1 cellular context compared by ENCODE assay signal in the genomic region with DNA sequence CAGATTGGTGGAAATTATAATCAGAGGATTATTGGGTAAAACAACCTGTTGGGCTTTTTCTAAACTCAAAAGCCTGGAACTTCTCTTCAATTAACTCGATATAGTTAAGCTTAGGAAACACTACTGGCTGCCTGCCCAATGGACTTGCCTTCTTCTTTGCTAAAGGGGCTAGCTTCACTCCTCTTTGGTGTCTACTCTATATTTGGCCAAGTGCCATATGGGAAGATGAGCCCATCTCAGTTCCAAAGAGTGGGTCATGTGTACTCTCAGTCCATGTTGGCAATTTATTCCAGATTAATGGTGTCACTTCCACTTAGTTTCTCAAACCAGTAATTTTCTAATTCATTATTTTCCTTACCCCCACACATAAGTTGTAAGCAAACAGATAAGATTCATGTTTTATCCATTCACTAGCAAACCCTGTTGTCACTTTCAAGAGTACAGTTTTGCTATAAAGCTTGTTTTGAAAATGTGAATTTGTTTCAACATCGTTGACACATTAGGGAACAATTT.
TF ChIP-seq lines count a peak whose summit lies in the region.

No MANE protein-coding gene starts in this region.

TF ChIP-seq in HEK293, 187 proteins besides CTCF, POLR2A, EP300 and RAD21 (continued from another document):
- TF ChIP-seq PRDM2 (tag by site-specific recombination; IDR thresholded peaks at IDR 0.05; ENCODE audit: borderline replicate concordance) (no peak), SETDB1 (IDR thresholded peaks at IDR 0.05; ENCODE audit: insufficient read length, low read length) (peak; percentile 47), PRDM10 (tag by site-specific recombination; IDR thresholded peaks at IDR 0.05) (peak; percentile 43; the same call in 1 of the 2 replicates), ZNF830 (tag by site-specific recombination; IDR thresholded peaks at IDR 0.05; ENCODE audit: low read depth) (no peak), ZNF621 (tag by site-specific recombination; IDR thresholded peaks at IDR 0.05) (no peak)
- TF ChIP-seq, protein P1, sequence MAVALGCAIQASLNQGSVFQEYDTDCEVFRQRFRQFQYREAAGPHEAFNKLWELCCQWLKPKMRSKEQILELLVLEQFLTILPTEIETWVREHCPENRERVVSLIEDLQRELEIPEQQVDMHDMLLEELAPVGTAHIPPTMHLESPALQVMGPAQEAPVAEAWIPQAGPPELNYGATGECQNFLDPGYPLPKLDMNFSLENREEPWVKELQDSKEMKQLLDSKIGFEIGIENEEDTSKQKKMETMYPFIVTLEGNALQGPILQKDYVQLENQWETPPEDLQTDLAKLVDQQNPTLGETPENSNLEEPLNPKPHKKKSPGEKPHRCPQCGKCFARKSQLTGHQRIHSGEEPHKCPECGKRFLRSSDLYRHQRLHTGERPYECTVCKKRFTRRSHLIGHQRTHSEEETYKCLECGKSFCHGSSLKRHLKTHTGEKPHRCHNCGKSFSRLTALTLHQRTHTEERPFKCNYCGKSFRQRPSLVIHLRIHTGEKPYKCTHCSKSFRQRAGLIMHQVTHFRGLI (tag by site-specific recombination; IDR thresholded peaks at IDR 0.05) = 0 out of 2 replicates have a peak, but pooled peaks have one; percentile 42
